1 cellular context compared by ENCODE assay signal in genomic region chr10:73246783-73247508, GRCh38.
TF ChIP-seq lines count a peak whose summit lies in the region.

A gene with protein sequence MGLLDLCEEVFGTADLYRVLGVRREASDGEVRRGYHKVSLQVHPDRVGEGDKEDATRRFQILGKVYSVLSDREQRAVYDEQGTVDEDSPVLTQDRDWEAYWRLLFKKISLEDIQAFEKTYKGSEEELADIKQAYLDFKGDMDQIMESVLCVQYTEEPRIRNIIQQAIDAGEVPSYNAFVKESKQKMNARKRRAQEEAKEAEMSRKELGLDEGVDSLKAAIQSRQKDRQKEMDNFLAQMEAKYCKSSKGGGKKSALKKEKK (minus strand): TSS chr10:73247255. CDS start chr10:73247189, 66 bp downstream.

TF ChIP-seq in HepG2, 621 proteins besides CTCF, POLR2A, EP300 and RAD21 (continued from another document and continues in another):
- TF ChIP-seq, protein P1, sequence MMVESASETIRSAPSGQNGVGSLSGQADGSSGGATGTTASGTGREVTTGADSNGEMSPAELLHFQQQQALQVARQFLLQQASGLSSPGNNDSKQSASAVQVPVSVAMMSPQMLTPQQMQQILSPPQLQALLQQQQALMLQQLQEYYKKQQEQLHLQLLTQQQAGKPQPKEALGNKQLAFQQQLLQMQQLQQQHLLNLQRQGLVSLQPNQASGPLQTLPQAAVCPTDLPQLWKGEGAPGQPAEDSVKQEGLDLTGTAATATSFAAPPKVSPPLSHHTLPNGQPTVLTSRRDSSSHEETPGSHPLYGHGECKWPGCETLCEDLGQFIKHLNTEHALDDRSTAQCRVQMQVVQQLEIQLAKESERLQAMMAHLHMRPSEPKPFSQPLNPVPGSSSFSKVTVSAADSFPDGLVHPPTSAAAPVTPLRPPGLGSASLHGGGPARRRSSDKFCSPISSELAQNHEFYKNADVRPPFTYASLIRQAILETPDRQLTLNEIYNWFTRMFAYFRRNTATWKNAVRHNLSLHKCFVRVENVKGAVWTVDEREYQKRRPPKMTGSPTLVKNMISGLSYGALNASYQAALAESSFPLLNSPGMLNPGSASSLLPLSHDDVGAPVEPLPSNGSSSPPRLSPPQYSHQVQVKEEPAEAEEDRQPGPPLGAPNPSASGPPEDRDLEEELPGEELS (CRISPR knock-in tag; IDR thresholded peaks at IDR 0.05) = peak; percentile 26; the same call in 1 of the 2 replicates
- TF ChIP-seq SAFB2 (CRISPR knock-in tag; IDR thresholded peaks at IDR 0.05; ENCODE audit: borderline replicate concordance, low read depth) = peak; percentile 97
- TF ChIP-seq HNRNPK (IDR thresholded peaks at IDR 0.05; ENCODE audit: low read depth, low read length, poor library complexity, severe bottlenecking) = peak; percentile 67
- TF ChIP-seq DR1 (CRISPR knock-in tag; IDR thresholded peaks at IDR 0.05) = peak; percentile 86
- TF ChIP-seq, protein P2, sequence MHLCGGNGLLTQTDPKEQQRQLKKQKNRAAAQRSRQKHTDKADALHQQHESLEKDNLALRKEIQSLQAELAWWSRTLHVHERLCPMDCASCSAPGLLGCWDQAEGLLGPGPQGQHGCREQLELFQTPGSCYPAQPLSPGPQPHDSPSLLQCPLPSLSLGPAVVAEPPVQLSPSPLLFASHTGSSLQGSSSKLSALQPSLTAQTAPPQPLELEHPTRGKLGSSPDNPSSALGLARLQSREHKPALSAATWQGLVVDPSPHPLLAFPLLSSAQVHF (CRISPR knock-in tag; IDR thresholded peaks at IDR 0.05) = peak; percentile 67; the same call in 1 of the 2 replicates
- TF ChIP-seq ZNF761 (CRISPR knock-in tag; conservative IDR thresholded peaks at IDR 0.05) = peak; percentile 92; the same call in 1 of the 2 replicates
- peak; percentile 56 for TF ChIP-seq U2AF1 (optimal IDR thresholded peaks at IDR 0.05; ENCODE audit: low read depth, low read length)
- no peak for TF ChIP-seq SRSF1 (optimal IDR thresholded peaks at IDR 0.05; ENCODE audit: low read depth, low read length)
- TF ChIP-seq SKIL (CRISPR knock-in tag; IDR thresholded peaks at IDR 0.05; ENCODE audit: borderline replicate concordance) = no peak
- TF ChIP-seq NFE2L1 (CRISPR knock-in tag; IDR thresholded peaks at IDR 0.05; ENCODE audit: borderline replicate concordance) = peak; percentile 63; the same call in 1 of the 2 replicates
- TF ChIP-seq, protein P3, sequence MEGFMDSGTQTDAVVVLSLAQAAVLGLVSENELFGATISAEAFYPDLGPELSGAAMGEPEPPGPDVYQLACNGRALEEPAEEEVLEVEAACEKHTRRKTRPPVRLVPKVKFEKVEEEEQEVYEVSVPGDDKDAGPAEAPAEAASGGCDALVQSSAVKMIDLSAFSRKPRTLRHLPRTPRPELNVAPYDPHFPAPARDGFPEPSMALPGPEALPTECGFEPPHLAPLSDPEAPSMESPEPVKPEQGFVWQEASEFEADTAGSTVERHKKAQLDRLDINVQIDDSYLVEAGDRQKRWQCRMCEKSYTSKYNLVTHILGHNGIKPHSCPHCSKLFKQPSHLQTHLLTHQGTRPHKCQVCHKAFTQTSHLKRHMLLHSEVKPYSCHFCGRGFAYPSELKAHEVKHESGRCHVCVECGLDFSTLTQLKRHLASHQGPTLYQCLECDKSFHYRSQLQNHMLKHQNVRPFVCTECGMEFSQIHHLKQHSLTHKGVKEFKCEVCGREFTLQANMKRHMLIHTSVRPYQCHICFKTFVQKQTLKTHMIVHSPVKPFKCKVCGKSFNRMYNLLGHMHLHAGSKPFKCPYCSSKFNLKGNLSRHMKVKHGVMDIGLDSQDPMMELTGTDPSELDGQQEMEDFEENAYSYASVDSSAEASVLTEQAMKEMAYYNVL (CRISPR knock-in tag; IDR thresholded peaks at IDR 0.05; ENCODE audit: borderline replicate concordance) = peak; percentile 82; the same call in 1 of the 2 replicates
- peak; percentile 83; the same call in 1 of the 2 replicates for TF ChIP-seq HMGXB3 (CRISPR knock-in tag; IDR thresholded peaks at IDR 0.05; ENCODE audit: borderline replicate concordance)
- TF ChIP-seq ZNF430 (CRISPR knock-in tag; IDR thresholded peaks at IDR 0.05) = peak; percentile 92
- TF ChIP-seq, protein P4, sequence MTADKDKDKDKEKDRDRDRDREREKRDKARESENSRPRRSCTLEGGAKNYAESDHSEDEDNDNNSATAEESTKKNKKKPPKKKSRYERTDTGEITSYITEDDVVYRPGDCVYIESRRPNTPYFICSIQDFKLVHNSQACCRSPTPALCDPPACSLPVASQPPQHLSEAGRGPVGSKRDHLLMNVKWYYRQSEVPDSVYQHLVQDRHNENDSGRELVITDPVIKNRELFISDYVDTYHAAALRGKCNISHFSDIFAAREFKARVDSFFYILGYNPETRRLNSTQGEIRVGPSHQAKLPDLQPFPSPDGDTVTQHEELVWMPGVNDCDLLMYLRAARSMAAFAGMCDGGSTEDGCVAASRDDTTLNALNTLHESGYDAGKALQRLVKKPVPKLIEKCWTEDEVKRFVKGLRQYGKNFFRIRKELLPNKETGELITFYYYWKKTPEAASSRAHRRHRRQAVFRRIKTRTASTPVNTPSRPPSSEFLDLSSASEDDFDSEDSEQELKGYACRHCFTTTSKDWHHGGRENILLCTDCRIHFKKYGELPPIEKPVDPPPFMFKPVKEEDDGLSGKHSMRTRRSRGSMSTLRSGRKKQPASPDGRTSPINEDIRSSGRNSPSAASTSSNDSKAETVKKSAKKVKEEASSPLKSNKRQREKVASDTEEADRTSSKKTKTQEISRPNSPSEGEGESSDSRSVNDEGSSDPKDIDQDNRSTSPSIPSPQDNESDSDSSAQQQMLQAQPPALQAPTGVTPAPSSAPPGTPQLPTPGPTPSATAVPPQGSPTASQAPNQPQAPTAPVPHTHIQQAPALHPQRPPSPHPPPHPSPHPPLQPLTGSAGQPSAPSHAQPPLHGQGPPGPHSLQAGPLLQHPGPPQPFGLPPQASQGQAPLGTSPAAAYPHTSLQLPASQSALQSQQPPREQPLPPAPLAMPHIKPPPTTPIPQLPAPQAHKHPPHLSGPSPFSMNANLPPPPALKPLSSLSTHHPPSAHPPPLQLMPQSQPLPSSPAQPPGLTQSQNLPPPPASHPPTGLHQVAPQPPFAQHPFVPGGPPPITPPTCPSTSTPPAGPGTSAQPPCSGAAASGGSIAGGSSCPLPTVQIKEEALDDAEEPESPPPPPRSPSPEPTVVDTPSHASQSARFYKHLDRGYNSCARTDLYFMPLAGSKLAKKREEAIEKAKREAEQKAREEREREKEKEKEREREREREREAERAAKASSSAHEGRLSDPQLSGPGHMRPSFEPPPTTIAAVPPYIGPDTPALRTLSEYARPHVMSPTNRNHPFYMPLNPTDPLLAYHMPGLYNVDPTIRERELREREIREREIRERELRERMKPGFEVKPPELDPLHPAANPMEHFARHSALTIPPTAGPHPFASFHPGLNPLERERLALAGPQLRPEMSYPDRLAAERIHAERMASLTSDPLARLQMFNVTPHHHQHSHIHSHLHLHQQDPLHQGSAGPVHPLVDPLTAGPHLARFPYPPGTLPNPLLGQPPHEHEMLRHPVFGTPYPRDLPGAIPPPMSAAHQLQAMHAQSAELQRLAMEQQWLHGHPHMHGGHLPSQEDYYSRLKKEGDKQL (CRISPR knock-in tag; IDR thresholded peaks at IDR 0.05; ENCODE audit: low read depth) = 0 out of 2 replicates have a peak, but pooled peaks have one; percentile 42
- no peak for TF ChIP-seq RORA (CRISPR knock-in tag; IDR thresholded peaks at IDR 0.05)
- peak; percentile 97 for TF ChIP-seq NCOA1 (CRISPR knock-in tag; IDR thresholded peaks at IDR 0.05)
- TF ChIP-seq KMT2A (CRISPR knock-in tag; IDR thresholded peaks at IDR 0.05) = peak; percentile 81
- TF ChIP-seq, protein P5, sequence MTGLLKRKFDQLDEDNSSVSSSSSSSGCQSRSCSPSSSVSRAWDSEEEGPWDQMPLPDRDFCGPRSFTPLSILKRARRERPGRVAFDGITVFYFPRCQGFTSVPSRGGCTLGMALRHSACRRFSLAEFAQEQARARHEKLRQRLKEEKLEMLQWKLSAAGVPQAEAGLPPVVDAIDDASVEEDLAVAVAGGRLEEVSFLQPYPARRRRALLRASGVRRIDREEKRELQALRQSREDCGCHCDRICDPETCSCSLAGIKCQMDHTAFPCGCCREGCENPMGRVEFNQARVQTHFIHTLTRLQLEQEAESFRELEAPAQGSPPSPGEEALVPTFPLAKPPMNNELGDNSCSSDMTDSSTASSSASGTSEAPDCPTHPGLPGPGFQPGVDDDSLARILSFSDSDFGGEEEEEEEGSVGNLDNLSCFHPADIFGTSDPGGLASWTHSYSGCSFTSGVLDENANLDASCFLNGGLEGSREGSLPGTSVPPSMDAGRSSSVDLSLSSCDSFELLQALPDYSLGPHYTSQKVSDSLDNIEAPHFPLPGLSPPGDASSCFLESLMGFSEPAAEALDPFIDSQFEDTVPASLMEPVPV (CRISPR knock-in tag; IDR thresholded peaks at IDR 0.05) = peak; percentile 87; the same call in 1 of the 2 replicates
- TF ChIP-seq ZSCAN9 (CRISPR knock-in tag; IDR thresholded peaks at IDR 0.05; ENCODE audit: borderline replicate concordance) = peak; percentile 59; the same call in 1 of the 2 replicates
- TF ChIP-seq ZNF557 (CRISPR knock-in tag; IDR thresholded peaks at IDR 0.05) = peak; percentile 66; the same call in 1 of the 2 replicates
- TF ChIP-seq POLR2AphosphoS5 (IDR thresholded peaks at IDR 0.05; ENCODE audit: low read depth, low read length) = peak; percentile 82
- TF ChIP-seq, protein P6, sequence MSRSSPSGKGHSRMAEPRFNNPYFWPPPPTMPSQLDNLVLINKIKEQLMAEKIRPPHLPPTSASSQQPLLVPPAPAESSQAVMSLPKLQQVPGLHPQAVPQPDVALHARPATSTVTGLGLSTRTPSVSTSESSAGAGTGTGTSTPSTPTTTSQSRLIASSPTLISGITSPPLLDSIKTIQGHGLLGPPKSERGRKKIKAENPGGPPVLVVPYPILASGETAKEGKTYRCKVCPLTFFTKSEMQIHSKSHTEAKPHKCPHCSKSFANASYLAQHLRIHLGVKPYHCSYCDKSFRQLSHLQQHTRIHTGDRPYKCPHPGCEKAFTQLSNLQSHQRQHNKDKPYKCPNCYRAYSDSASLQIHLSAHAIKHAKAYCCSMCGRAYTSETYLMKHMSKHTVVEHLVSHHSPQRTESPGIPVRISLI (CRISPR knock-in tag; IDR thresholded peaks at IDR 0.05; ENCODE audit: borderline replicate concordance) = peak; percentile 58; the same call in 1 of the 2 replicates
- TF ChIP-seq SALL1 (CRISPR knock-in tag; IDR thresholded peaks at IDR 0.05) = peak; percentile 94
- peak; percentile 85 for TF ChIP-seq ZFY (CRISPR knock-in tag; IDR thresholded peaks at IDR 0.05)
- TF ChIP-seq PRMT3 (CRISPR knock-in tag; IDR thresholded peaks at IDR 0.05; ENCODE audit: borderline replicate concordance, low read depth) = peak; percentile 95; the same call in 1 of the 2 replicates
- TF ChIP-seq, protein P7, sequence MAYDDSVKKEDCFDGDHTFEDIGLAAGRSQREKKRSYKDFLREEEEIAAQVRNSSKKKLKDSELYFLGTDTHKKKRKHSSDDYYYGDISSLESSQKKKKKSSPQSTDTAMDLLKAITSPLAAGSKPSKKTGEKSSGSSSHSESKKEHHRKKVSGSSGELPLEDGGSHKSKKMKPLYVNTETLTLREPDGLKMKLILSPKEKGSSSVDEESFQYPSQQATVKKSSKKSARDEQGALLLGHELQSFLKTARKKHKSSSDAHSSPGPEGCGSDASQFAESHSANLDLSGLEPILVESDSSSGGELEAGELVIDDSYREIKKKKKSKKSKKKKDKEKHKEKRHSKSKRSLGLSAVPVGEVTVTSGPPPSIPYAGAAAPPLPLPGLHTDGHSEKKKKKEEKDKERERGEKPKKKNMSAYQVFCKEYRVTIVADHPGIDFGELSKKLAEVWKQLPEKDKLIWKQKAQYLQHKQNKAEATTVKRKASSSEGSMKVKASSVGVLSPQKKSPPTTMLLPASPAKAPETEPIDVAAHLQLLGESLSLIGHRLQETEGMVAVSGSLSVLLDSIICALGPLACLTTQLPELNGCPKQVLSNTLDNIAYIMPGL (CRISPR knock-in tag; IDR thresholded peaks at IDR 0.05; ENCODE audit: borderline replicate concordance in 1 of 2, low read depth in 1 of 2) = peak in 1 of 2 experiments; percentile 91; a peak in 3 of 4 replicates
- TF ChIP-seq ZBTB7B (CRISPR knock-in tag; IDR thresholded peaks at IDR 0.05) = peak; percentile 73; the same call in 1 of the 2 replicates
- TF ChIP-seq PITX1 (CRISPR knock-in tag; IDR thresholded peaks at IDR 0.05) = peak; percentile 57; the same call in 1 of the 2 replicates
